ENCODE assay signal across 9 cellular contexts in genomic region chr19:39825093-39825463, GRCh38. TPM values are rescaled to one million over a fixed set of nuclear protein-coding genes. Genes with fewer than 3 reads are reported as not detected.
DNase-seq lines count a peak whose midpoint lies in the region; ATAC-seq and TF ChIP-seq lines count a peak whose summit lies in the region.
"Had no signal": no experiment of that assay in that cellular context is flagged by ENCODE, and none has a peak within 500 bp of the region (broad histone marks: within the 10 kb centered on the region; RNA-seq: fewer than 3 reads in every experiment).

No MANE protein-coding gene starts in this region.

- BruUV-seq in Panc1 (replicated peaks; lab: Mats Ljungman, UMichigan): no TSS peak

- no peaks in the 10 kb centered on the region for H3K9me3 Mint-ChIP-seq in CD4-positive, CD25-positive, alpha-beta regulatory T cell

- POLR2A ChIA-PET in Panc1 (lab: Charles Lee): interaction anchor here (0.6 to 3.7 kb wide), 11 partner anchors 8 to 372 kb away, joined by 3 to 82 read pairs (median 4); partner anchors contain the start of genes DYRK1B, FBL and PSMC4

- peaks cover 28% of the 10 kb centered on the region for H3K36me3 Mint-ChIP-seq in CD4-positive, CD25-positive, alpha-beta regulatory T cell

- H3K36me3 ChIP-seq in CD4-positive, CD25-positive, alpha-beta regulatory T cell (ENCODE audit: control insufficient read depth, insufficient read depth, low read length): peaks cover 18% of the 10 kb centered on the region
- H3K36me3 ChIP-seq in Panc1 (ENCODE audit: control insufficient read depth, insufficient read depth, low read length) (peaks cover 35% of the 10 kb centered on the region), left ventricle myocardium inferior (peaks cover 50% of the 10 kb centered on the region), prostate gland (peaks cover 2 to 19% of the 10 kb centered on the region in 2 donors)

- CTCF ChIA-PET in Panc1 (lab: Charles Lee): interaction anchor here (0.6 to 6.6 kb wide), 8 partner anchors 9 to 145 kb away, joined by 3 to 72 read pairs (median 10); partner anchors contain the start of genes DYRK1B, FBL and PSMC4

- H3K27ac Mint-ChIP-seq in CD4-positive, CD25-positive, alpha-beta regulatory T cell: no peak overlapping the region

- no peak for DNase-seq in CD4-positive, CD25-positive, alpha-beta regulatory T cell
- no peak for DNase-seq in Panc1 (ENCODE audit: low read depth, low spot score)
- DNase-seq in left ventricle myocardium inferior: no peak
- DNase-seq in prostate gland (ENCODE audit: low spot score): no peak
- DNase-seq in Kasumi-1 (lab: John Stamatoyannopoulos, UW): no peak
- no peak for DNase-seq in NCI-H1694 treated with DMSO at 0.1 percent for 48 hours (lab: John Stamatoyannopoulos, UW)

- peak overlapping the region; percentile 71 for H3K4me3 ChIP-seq in CD4-positive, CD25-positive, alpha-beta regulatory T cell (ENCODE audit: low read depth, low read length)
- peak overlapping the region; percentile 37 to 51 for H3K4me3 ChIP-seq in Panc1 (ENCODE audit: low read depth in 2 of 2, low read length in 2 of 2)
- H3K4me3 ChIP-seq in left ventricle myocardium inferior: peak overlapping the region; percentile 80
- H3K4me3 ChIP-seq in prostate gland: no peak overlapping the region

- peaks cover 0 to 9% (median 7%) of the 10 kb centered on the region in 4 donors for H3K4me1 Mint-ChIP-seq in CD4-positive, CD25-positive, alpha-beta regulatory T cell

- H3K4me3 Mint-ChIP-seq in CD4-positive, CD25-positive, alpha-beta regulatory T cell: no peak overlapping the region

- intact Hi-C loops in Panc1 (cut with micrococcal nuclease; ENCODE audit: unreplicated experiment) (no loop called here), left ventricle myocardium inferior (cut with micrococcal nuclease) (no loop called here), prostate gland (cut with DNase I) (no loop called here)

- H3K27me3 ChIP-seq in CD4-positive, CD25-positive, alpha-beta regulatory T cell (ENCODE audit: control insufficient read depth, insufficient read depth, low read length): no peaks in the 10 kb centered on the region
- H3K27me3 ChIP-seq in Panc1 (ENCODE audit: control insufficient read depth, insufficient read depth, low read length) (no peaks in the 10 kb centered on the region), left ventricle myocardium inferior (ENCODE audit: low read depth) (no peaks in the 10 kb centered on the region), prostate gland (replicated peaks; ENCODE audit: insufficient read depth) (no peaks in the 10 kb centered on the region)

- no peak for TF ChIP-seq POLR2A in prostate gland (IDR thresholded peaks at IDR 0.05)

- TF ChIP-seq CTCF in Panc1 (IDR thresholded peaks at IDR 0.05) (no peak), left ventricle myocardium inferior (IDR thresholded peaks at IDR 0.05; ENCODE audit: borderline replicate concordance) (no peak), prostate gland (IDR thresholded peaks at IDR 0.05) (no peak)

- 70% methylated on average over 11 of the region's 11 CpGs for WGBS in prostate gland

- peaks cover 20% of the 10 kb centered on the region for H3K4me1 ChIP-seq in CD4-positive, CD25-positive, alpha-beta regulatory T cell (ENCODE audit: control insufficient read depth, insufficient read depth, low read length, poor library complexity, severe bottlenecking)
- H3K4me1 ChIP-seq in Panc1 (ENCODE audit: control insufficient read depth, insufficient read depth, low read length) (peaks cover 25% of the 10 kb centered on the region), left ventricle myocardium inferior (peaks cover 21% of the 10 kb centered on the region), prostate gland (replicated peaks) (no peaks in the 10 kb centered on the region)

- peak overlapping the region; percentile 70 for H3K27ac ChIP-seq in CD4-positive, CD25-positive, alpha-beta regulatory T cell (ENCODE audit: insufficient read depth, low read length, poor library complexity, severe bottlenecking)
- H3K27ac ChIP-seq in Panc1 (ENCODE audit: low read length) (peak overlapping the region; percentile 78), left ventricle myocardium inferior (replicated peaks) (peak overlapping the region; percentile 83), prostate gland (peak overlapping the region; percentile 65 to 73)

- no peaks in the 10 kb centered on the region for H3K27me3 Mint-ChIP-seq in CD4-positive, CD25-positive, alpha-beta regulatory T cell

- no peaks in the 10 kb centered on the region for H3K9me3 ChIP-seq in CD4-positive, CD25-positive, alpha-beta regulatory T cell (ENCODE audit: control insufficient read depth in 2 of 2, low read length in 2 of 2)
- H3K9me3 ChIP-seq in Panc1 (ENCODE audit: control insufficient read depth, insufficient read depth, low read depth, low read length): no peaks in the 10 kb centered on the region; the same call in 1 of the 2 replicates
- no peaks in the 10 kb centered on the region for H3K9me3 ChIP-seq in left ventricle myocardium inferior (replicated peaks)
- H3K9me3 ChIP-seq in prostate gland: no peaks in the 10 kb centered on the region

- no peak for ATAC-seq in CD4-positive, CD25-positive, alpha-beta regulatory T cell (ENCODE audit: low read depth in 2 of 2)
- ATAC-seq in Panc1: no peak
- ATAC-seq in GM21717 (IDR thresholded peaks at IDR 0.05; ENCODE audit: unreplicated experiment): no peak
- no peak for ATAC-seq in HG03354 (IDR thresholded peaks at IDR 0.05; ENCODE audit: poor library complexity, severe bottlenecking, unreplicated experiment)

- in situ Hi-C loops in Panc1 (cut with HindIII; ENCODE audit: low pct_unique_long_range_greater_than_20kb, low sequenced_read_pairs): no loop called here

RNA-seq across cellular contexts. Expression of gene DYRK1B, which starts 8.9 kb away (rescaled TPM):
- 32.6 TPM for total RNA-seq in CD4-positive, CD25-positive, alpha-beta regulatory T cell
- 10 to 100 TPM in 3 of 4 donors, 1 to 10 TPM in 1; 7.2 to 12.8 (median 10.5) TPM for polyA plus RNA-seq in CD4-positive, CD25-positive, alpha-beta regulatory T cell
- total RNA-seq in Panc1 (2021; ENCODE audit: unreplicated experiment) (322 TPM), left ventricle myocardium inferior (30.2 TPM), prostate gland (10 to 100 TPM; 18.2 to 48.7 TPM)
- 462 TPM for polyA plus RNA-seq in Panc1 (2012; ENCODE audit: insufficient read length)

RNA-seq across cellular contexts. Expression of gene FBL, which starts 21.1 kb away (rescaled TPM):
- total RNA-seq in CD4-positive, CD25-positive, alpha-beta regulatory T cell: 194 TPM
- 100 to 1,000 TPM; 142 to 186 (median 166) TPM for polyA plus RNA-seq in CD4-positive, CD25-positive, alpha-beta regulatory T cell
- 4,927 TPM for total RNA-seq in Panc1 (2021; ENCODE audit: unreplicated experiment)
- polyA plus RNA-seq in Panc1 (2012; ENCODE audit: insufficient read length): 6,160 TPM
- 63.1 TPM for total RNA-seq in left ventricle myocardium inferior
- 100 to 1,000 TPM; 139 to 224 TPM for total RNA-seq in prostate gland

RNA-seq across cellular contexts. Expression of gene LEUTX, which starts 46.4 kb away (rescaled TPM):
- not detected for total RNA-seq in CD4-positive, CD25-positive, alpha-beta regulatory T cell
- not detected for polyA plus RNA-seq in CD4-positive, CD25-positive, alpha-beta regulatory T cell
- total RNA-seq in Panc1 (2021; ENCODE audit: unreplicated experiment): not detected
- not detected for polyA plus RNA-seq in Panc1 (2012; ENCODE audit: insufficient read length)
- not detected for total RNA-seq in left ventricle myocardium inferior
- total RNA-seq in prostate gland: not detected
- total RNA-seq: T-helper 2 cell treated with Interferon-gamma antibody and Interleukin-4, amounts not matched to agents 100 ng/mL and 5 ng/mL, for 36 hours had no signal

Comparison
In these comparisons a context has a peak if more than half of its experiments do, and no peak if none do; other contexts are left out.
1. H3K4me3 ChIP-seq: peak in CD4-positive, CD25-positive, alpha-beta regulatory T cell (single experiment), Panc1 (2 of 2) and left ventricle myocardium inferior (single experiment); none in prostate gland (0 of 2).
2. RNA of gene FBL, which starts 21.1 kb away (total RNA-seq): 4,927 TPM in Panc1 (single experiment); 139 to 224 TPM in prostate gland, 194 TPM in CD4-positive, CD25-positive, alpha-beta regulatory T cell (single experiment) and 63.1 TPM in left ventricle myocardium inferior (single experiment); every median in the first group is over 10 times any median in the second.
3. Peak in every context shown above with its lines, with median percentiles within 50 percentile points of each other: H3K27ac ChIP-seq.